1 cellular context compared by ENCODE assay signal in the genomic region with DNA sequence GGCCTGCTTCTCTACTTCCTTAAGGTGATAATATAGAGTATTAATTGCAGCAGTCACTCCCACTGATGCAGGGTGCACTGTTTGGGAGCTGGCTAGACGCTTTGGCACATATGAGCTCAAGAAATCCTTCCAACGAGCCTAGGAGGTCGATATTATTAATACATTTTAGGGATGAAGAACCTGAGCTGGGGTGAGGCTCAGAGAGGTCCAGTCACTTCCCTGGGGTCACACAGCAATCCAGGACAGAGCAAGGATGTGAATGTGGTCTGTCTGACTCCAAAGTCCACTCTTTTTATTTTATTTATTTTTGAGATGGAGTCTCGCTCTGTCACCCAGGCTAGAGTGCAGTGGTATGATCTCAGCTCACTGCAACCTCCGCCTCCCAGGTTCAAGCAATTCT.
TF ChIP-seq lines count a peak whose summit lies in the region.

No MANE protein-coding gene starts in this region.

TF ChIP-seq in A549, 52 proteins besides CTCF, POLR2A, EP300 and RAD21 (continued from another document):
- TF ChIP-seq, protein P1, sequence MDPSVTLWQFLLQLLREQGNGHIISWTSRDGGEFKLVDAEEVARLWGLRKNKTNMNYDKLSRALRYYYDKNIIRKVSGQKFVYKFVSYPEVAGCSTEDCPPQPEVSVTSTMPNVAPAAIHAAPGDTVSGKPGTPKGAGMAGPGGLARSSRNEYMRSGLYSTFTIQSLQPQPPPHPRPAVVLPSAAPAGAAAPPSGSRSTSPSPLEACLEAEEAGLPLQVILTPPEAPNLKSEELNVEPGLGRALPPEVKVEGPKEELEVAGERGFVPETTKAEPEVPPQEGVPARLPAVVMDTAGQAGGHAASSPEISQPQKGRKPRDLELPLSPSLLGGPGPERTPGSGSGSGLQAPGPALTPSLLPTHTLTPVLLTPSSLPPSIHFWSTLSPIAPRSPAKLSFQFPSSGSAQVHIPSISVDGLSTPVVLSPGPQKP (IDR thresholded peaks at IDR 0.05; ENCODE audit: low read depth, low read length), result no peak
- no peak for TF ChIP-seq CEBPB (IDR thresholded peaks at IDR 0.05)
- TF ChIP-seq RARB (CRISPR knock-in tag; IDR thresholded peaks at IDR 0.05), result no peak
TF ChIP-seq in A549: peak in this region for 1.
